ENCODE assay signal across 8 cellular contexts in genomic region chr21:45075606-45076244, GRCh38. TPM values are rescaled to one million over a fixed set of nuclear protein-coding genes. Genes with fewer than 3 reads are reported as not detected.
DNase-seq lines count a peak whose midpoint lies in the region; ATAC-seq, FAIRE-seq and TF ChIP-seq lines count a peak whose summit lies in the region.

No MANE protein-coding gene starts in this region.

- intact Hi-C loops in lower leg skin (cut with DNase I; ENCODE audit: low total_unique reads) (loop anchor here (10.0 kb wide), 1 partner anchor 49 kb away; no protein-coding TSS in a partner anchor), transverse colon (cut with DNase I; ENCODE audit: low total_unique reads) (loop anchor here (10.0 kb wide), 1 partner anchor 121 kb away; no protein-coding TSS in a partner anchor)

- H3K9ac ChIP-seq in astrocyte (ENCODE audit: low read length): peak overlapping the region; percentile 77

- H4K20me1 ChIP-seq in astrocyte (ENCODE audit: insufficient read depth, low read length): peaks cover 35% of the 10 kb centered on the region

- FAIRE-seq in astrocyte (lab: Jason Lieb, UNC): peak; percentile 50

- WGBS in lower leg skin, 2 donors: 17 to 21% methylated on average over 17 of the region's 17 CpGs
- WGBS in transverse colon (ENCODE audit: low coverage in 1 of 2), 2 donors: 27 to 30% methylated on average over 13 to 17 of the region's 17 CpGs

- CTCF ChIA-PET in activated naive CD4-positive, alpha-beta T cell treated with anti-CD3 and anti-CD28 coated beads, Interleukin-2, amount 10 ng/mL, durations not matched to agents 7 days and 5 days (lab: Charles Lee): interaction anchor here (1.5 to 4.8 kb wide), 4 partner anchors 23 to 62 kb away, joined by 5 to 36 read pairs (median 14); no protein-coding TSS in a partner anchor

- H2AFZ ChIP-seq in astrocyte (ENCODE audit: low read depth, low read length): peak overlapping the region; percentile 82

- TF ChIP-seq EP300 in transverse colon (IDR thresholded peaks at IDR 0.05; ENCODE audit: low read depth): no peak

- H3K9me3 Mint-ChIP-seq in activated naive CD4-positive, alpha-beta T cell treated with anti-CD3 and anti-CD28 coated beads, Interleukin-2, amount 10 ng/mL, durations not matched to agents 7 days and 5 days: no peaks in the 10 kb centered on the region
- no peaks in the 10 kb centered on the region for H3K9me3 Mint-ChIP-seq in astrocyte (ENCODE audit: unreplicated experiment)

- H3K27me3 Mint-ChIP-seq in activated naive CD4-positive, alpha-beta T cell treated with anti-CD3 and anti-CD28 coated beads, Interleukin-2, amount 10 ng/mL, durations not matched to agents 7 days and 5 days: no peaks in the 10 kb centered on the region
- H3K27me3 Mint-ChIP-seq in astrocyte (ENCODE audit: low read depth, unreplicated experiment): peaks cover 3% of the 10 kb centered on the region

- H3K9me3 ChIP-seq in astrocyte (ENCODE audit: insufficient read depth, low read depth, low read length) (no peaks in the 10 kb centered on the region), transverse colon (no peaks in the 10 kb centered on the region)

- H3K4me3 ChIP-seq in astrocyte (ENCODE audit: insufficient read depth, low read depth, low read length): peak overlapping the region; percentile 73
- peak overlapping the region; percentile 87 for H3K4me3 ChIP-seq in lower leg skin (ENCODE audit: low read depth, poor library complexity, severe bottlenecking)
- H3K4me3 ChIP-seq in transverse colon: peak overlapping the region; percentile 55 to 98 (median 73)

- TF ChIP-seq POLR2A in lower leg skin (IDR thresholded peaks at IDR 0.05) (no peak), transverse colon (IDR thresholded peaks at IDR 0.05) (no peak)

- H3K4me1 Mint-ChIP-seq in activated naive CD4-positive, alpha-beta T cell treated with anti-CD3 and anti-CD28 coated beads, Interleukin-2, amount 10 ng/mL, durations not matched to agents 7 days and 5 days: peaks cover 57% of the 10 kb centered on the region
- peaks cover 19% of the 10 kb centered on the region for H3K4me1 Mint-ChIP-seq in astrocyte (ENCODE audit: low read depth, unreplicated experiment)

- in situ Hi-C loops in transverse colon (cut with MboI; ENCODE audit: low pct_ligation_motif_present in 1 of 4, low pct_unique_long_range_greater_than_20kb in 1 of 4, low sequenced_read_pairs in 3 of 4): no loop called here

- H3K4me3 Mint-ChIP-seq in activated naive CD4-positive, alpha-beta T cell treated with anti-CD3 and anti-CD28 coated beads, Interleukin-2, amount 10 ng/mL, durations not matched to agents 7 days and 5 days: peak overlapping the region; percentile 86
- peak overlapping the region; percentile 93 for H3K4me3 Mint-ChIP-seq in astrocyte (ENCODE audit: unreplicated experiment)

- H3K4me1 ChIP-seq in astrocyte (ENCODE audit: insufficient read depth, low read length): peaks cover 6% of the 10 kb centered on the region
- peaks cover 3 to 45% (median 26%) of the 10 kb centered on the region in 4 donors for H3K4me1 ChIP-seq in transverse colon

- H3K4me2 ChIP-seq in astrocyte (ENCODE audit: low read length): peak overlapping the region; percentile 93

- no peak for DNase-seq in activated naive CD4-positive, alpha-beta T cell treated with anti-CD3 and anti-CD28 coated beads, Interleukin-2, amount 10 ng/mL, durations not matched to agents 7 days and 5 days
- no peak for DNase-seq in activated naive CD4-positive, alpha-beta T cell (lab: John Stamatoyannopoulos, UW)
- no peak for DNase-seq in astrocyte (ENCODE audit: low read depth)
- DNase-seq in lower leg skin (ENCODE audit: low spot score in 2 of 2): no peak
- no peak for DNase-seq in transverse colon
- DNase-seq in NCI-H2227 (lab: John Stamatoyannopoulos, UW; ENCODE audit: unreplicated experiment): no peak
- no peak for DNase-seq in mesenteric fat pad (ENCODE audit: low spot score)

- peaks cover 14% of the 10 kb centered on the region for H3K36me3 Mint-ChIP-seq in activated naive CD4-positive, alpha-beta T cell treated with anti-CD3 and anti-CD28 coated beads, Interleukin-2, amount 10 ng/mL, durations not matched to agents 7 days and 5 days
- peaks cover 2% of the 10 kb centered on the region for H3K36me3 Mint-ChIP-seq in astrocyte (ENCODE audit: low read depth, unreplicated experiment)

- ATAC-seq in GM18498 (IDR thresholded peaks at IDR 0.05; ENCODE audit: unreplicated experiment): no peak

- H3K27ac ChIP-seq in astrocyte (ENCODE audit: low read depth, low read length) (no peak overlapping the region), transverse colon (peak overlapping the region; percentile 10 to 81 (median 76))

- H3K27ac Mint-ChIP-seq in activated naive CD4-positive, alpha-beta T cell treated with anti-CD3 and anti-CD28 coated beads, Interleukin-2, amount 10 ng/mL, durations not matched to agents 7 days and 5 days: peak overlapping the region; percentile 43
- peak overlapping the region; percentile 81 for H3K27ac Mint-ChIP-seq in astrocyte (ENCODE audit: unreplicated experiment)

- H3K79me2 ChIP-seq in astrocyte (ENCODE audit: insufficient read depth, low read length): peaks cover 52% of the 10 kb centered on the region

- TF ChIP-seq CTCF in astrocyte (IDR thresholded peaks at IDR 0.05; ENCODE audit: insufficient read depth, low read depth, low read length): no peak
- no peak for TF ChIP-seq CTCF in lower leg skin (IDR thresholded peaks at IDR 0.05)
- TF ChIP-seq CTCF in transverse colon (IDR thresholded peaks at IDR 0.05): no peak

- H3K27me3 ChIP-seq in astrocyte (ENCODE audit: insufficient read depth, low read length) (no peaks in the 10 kb centered on the region), transverse colon (peaks cover 14% of the 10 kb centered on the region)

- no peaks in the 10 kb centered on the region for H3K36me3 ChIP-seq in astrocyte (ENCODE audit: insufficient read depth, low read length)
- H3K36me3 ChIP-seq in transverse colon: no peaks in the 10 kb centered on the region

RNA-seq across cellular contexts. Expression of gene ADARB1, which starts 1.3 kb away (rescaled TPM):
- total RNA-seq in astrocyte (18.4 and 25.8 TPM in 2 replicates), lower leg skin (10 to 100 TPM; 14.6 to 21.9 (median 16.6) TPM), transverse colon (10 to 100 TPM in 3 of 4 donors, 1 to 10 TPM in 1; 6.8 to 32.2 (median 17.3) TPM), mesenteric fat pad (39.6 TPM)
